1 cellular context compared by ENCODE assay signal in the genomic region with DNA sequence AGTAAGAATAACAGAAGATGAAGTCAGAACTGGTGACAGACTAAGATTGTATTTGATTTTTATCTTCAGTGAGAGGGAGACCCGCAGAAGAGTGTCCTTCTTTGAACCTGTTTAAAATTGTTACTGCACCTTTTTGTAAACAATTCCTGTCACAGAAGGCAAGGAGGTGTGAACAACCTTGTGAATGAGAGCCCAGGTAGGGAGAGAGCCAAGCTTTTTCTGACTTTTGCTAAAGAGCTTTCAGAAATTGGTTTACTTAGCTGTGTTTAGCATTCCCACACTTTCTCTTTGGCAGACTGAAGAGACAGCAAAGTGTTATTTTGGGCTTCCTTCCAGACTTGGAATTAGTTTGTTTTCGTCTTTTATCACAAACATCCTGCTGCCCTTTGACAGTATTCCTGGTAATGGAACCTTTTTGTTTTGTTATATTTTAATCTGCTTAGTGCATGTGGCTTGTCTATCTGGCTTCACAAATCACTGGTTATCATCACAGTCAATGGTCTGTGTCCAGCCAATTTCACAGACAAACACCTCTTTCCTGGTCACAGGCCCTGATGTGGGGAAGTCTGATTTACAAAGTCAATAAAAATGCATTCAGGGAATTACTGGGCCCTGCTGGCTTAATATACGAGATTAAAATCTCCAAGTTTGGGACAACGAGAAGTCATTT.
TF ChIP-seq lines count a peak whose summit lies in the region.

No MANE protein-coding gene starts in this region.

TF ChIP-seq in HEK293, 187 proteins besides CTCF, POLR2A, EP300 and RAD21 (continued from another document and continues in another):
- TF ChIP-seq, protein P1, sequence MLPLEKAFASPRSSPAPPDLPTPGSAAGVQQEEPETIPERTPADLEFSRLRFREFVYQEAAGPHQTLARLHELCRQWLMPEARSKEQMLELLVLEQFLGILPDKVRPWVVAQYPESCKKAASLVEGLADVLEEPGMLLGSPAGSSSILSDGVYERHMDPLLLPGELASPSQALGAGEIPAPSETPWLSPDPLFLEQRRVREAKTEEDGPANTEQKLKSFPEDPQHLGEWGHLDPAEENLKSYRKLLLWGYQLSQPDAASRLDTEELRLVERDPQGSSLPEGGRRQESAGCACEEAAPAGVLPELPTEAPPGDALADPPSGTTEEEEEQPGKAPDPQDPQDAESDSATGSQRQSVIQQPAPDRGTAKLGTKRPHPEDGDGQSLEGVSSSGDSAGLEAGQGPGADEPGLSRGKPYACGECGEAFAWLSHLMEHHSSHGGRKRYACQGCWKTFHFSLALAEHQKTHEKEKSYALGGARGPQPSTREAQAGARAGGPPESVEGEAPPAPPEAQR (tag by site-specific recombination; IDR thresholded peaks at IDR 0.05) = peak; percentile 73; the same call in 1 of the 2 replicates
- TF ChIP-seq ZNF433 (tag by site-specific recombination; IDR thresholded peaks at IDR 0.05; ENCODE audit: low read depth) = no peak
- peak; percentile 99 for TF ChIP-seq OVOL3 (tag by site-specific recombination; IDR thresholded peaks at IDR 0.05)
- no peak for TF ChIP-seq ZNF501 (tag by site-specific recombination; IDR thresholded peaks at IDR 0.05)
- TF ChIP-seq GLI2 (tag by site-specific recombination; IDR thresholded peaks at IDR 0.05; ENCODE audit: borderline replicate concordance, low read depth) = peak; percentile 98
- TF ChIP-seq, protein P2, sequence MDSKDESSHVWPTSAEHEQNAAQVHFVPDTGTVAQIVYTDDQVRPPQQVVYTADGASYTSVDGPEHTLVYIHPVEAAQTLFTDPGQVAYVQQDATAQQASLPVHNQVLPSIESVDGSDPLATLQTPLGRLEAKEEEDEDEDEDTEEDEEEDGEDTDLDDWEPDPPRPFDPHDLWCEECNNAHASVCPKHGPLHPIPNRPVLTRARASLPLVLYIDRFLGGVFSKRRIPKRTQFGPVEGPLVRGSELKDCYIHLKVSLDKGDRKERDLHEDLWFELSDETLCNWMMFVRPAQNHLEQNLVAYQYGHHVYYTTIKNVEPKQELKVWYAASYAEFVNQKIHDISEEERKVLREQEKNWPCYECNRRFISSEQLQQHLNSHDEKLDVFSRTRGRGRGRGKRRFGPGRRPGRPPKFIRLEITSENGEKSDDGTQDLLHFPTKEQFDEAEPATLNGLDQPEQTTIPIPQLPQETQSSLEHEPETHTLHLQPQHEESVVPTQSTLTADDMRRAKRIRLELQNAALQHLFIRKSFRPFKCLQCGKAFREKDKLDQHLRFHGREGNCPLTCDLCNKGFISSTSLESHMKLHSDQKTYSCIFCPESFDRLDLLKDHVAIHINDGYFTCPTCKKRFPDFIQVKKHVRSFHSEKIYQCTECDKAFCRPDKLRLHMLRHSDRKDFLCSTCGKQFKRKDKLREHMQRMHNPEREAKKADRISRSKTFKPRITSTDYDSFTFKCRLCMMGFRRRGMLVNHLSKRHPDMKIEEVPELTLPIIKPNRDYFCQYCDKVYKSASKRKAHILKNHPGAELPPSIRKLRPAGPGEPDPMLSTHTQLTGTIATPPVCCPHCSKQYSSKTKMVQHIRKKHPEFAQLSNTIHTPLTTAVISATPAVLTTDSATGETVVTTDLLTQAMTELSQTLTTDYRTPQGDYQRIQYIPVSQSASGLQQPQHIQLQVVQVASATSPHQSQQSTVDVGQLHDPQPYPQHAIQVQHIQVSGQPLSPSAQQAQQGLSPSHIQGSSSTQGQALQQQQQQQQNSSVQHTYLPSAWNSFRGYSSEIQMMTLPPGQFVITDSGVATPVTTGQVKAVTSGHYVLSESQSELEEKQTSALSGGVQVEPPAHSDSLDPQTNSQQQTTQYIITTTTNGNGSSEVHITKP (tag by site-specific recombination; IDR thresholded peaks at IDR 0.05) = no peak
- TF ChIP-seq, protein P3, sequence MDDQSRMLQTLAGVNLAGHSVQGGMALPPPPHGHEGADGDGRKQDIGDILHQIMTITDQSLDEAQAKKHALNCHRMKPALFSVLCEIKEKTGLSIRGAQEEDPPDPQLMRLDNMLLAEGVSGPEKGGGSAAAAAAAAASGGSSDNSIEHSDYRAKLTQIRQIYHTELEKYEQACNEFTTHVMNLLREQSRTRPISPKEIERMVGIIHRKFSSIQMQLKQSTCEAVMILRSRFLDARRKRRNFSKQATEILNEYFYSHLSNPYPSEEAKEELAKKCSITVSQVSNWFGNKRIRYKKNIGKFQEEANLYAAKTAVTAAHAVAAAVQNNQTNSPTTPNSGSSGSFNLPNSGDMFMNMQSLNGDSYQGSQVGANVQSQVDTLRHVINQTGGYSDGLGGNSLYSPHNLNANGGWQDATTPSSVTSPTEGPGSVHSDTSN (CRISPR knock-in tag; IDR thresholded peaks at IDR 0.05) = no peak
- TF ChIP-seq, protein P4, sequence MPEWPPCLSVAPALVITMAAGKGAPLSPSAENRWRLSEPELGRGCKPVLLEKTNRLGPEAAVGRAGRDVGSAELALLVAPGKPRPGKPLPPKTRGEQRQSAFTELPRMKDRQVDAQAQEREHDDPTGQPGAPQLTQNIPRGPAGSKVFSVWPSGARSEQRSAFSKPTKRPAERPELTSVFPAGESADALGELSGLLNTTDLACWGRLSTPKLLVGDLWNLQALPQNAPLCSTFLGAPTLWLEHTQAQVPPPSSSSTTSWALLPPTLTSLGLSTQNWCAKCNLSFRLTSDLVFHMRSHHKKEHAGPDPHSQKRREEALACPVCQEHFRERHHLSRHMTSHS (tag by site-specific recombination; IDR thresholded peaks at IDR 0.05) = peak; percentile 99
- TF ChIP-seq RBAK (tag by site-specific recombination; IDR thresholded peaks at IDR 0.05) = no peak
- TF ChIP-seq ZFHX2 (tag by site-specific recombination; conservative IDR thresholded peaks at IDR 0.05) = no peak
- TF ChIP-seq, protein P5, sequence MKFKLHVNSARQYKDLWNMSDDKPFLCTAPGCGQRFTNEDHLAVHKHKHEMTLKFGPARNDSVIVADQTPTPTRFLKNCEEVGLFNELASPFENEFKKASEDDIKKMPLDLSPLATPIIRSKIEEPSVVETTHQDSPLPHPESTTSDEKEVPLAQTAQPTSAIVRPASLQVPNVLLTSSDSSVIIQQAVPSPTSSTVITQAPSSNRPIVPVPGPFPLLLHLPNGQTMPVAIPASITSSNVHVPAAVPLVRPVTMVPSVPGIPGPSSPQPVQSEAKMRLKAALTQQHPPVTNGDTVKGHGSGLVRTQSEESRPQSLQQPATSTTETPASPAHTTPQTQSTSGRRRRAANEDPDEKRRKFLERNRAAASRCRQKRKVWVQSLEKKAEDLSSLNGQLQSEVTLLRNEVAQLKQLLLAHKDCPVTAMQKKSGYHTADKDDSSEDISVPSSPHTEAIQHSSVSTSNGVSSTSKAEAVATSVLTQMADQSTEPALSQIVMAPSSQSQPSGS (tag by site-specific recombination; IDR thresholded peaks at IDR 0.05; ENCODE audit: low read depth) = peak; percentile 71
- TF ChIP-seq, protein P6, sequence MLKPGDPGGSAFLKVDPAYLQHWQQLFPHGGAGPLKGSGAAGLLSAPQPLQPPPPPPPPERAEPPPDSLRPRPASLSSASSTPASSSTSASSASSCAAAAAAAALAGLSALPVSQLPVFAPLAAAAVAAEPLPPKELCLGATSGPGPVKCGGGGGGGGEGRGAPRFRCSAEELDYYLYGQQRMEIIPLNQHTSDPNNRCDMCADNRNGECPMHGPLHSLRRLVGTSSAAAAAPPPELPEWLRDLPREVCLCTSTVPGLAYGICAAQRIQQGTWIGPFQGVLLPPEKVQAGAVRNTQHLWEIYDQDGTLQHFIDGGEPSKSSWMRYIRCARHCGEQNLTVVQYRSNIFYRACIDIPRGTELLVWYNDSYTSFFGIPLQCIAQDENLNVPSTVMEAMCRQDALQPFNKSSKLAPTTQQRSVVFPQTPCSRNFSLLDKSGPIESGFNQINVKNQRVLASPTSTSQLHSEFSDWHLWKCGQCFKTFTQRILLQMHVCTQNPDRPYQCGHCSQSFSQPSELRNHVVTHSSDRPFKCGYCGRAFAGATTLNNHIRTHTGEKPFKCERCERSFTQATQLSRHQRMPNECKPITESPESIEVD (tag by site-specific recombination; IDR thresholded peaks at IDR 0.05) = peak; percentile 98
- TF ChIP-seq OSR2 (tag by site-specific recombination; IDR thresholded peaks at IDR 0.05) = peak; percentile 99
- TF ChIP-seq ZNF623 (tag by site-specific recombination; IDR thresholded peaks at IDR 0.05) = no peak
- TF ChIP-seq ZNF426 (tag by site-specific recombination; IDR thresholded peaks at IDR 0.05) = no peak
- peak; percentile 50; the same call in 1 of the 2 replicates for TF ChIP-seq MZF1 (tag by site-specific recombination; IDR thresholded peaks at IDR 0.05; ENCODE audit: borderline replicate concordance)
- no peak for TF ChIP-seq ZNF791 (tag by site-specific recombination; IDR thresholded peaks at IDR 0.05)
- TF ChIP-seq ZBTB8A (tag by site-specific recombination; IDR thresholded peaks at IDR 0.05) = peak; percentile 67
- TF ChIP-seq, protein P7, sequence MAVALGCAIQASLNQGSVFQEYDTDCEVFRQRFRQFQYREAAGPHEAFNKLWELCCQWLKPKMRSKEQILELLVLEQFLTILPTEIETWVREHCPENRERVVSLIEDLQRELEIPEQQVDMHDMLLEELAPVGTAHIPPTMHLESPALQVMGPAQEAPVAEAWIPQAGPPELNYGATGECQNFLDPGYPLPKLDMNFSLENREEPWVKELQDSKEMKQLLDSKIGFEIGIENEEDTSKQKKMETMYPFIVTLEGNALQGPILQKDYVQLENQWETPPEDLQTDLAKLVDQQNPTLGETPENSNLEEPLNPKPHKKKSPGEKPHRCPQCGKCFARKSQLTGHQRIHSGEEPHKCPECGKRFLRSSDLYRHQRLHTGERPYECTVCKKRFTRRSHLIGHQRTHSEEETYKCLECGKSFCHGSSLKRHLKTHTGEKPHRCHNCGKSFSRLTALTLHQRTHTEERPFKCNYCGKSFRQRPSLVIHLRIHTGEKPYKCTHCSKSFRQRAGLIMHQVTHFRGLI (tag by site-specific recombination; IDR thresholded peaks at IDR 0.05) = no peak; the same call in 1 of the 2 replicates
- no peak for TF ChIP-seq SETDB1 (IDR thresholded peaks at IDR 0.05; ENCODE audit: insufficient read length, low read length)
- TF ChIP-seq, protein P8, sequence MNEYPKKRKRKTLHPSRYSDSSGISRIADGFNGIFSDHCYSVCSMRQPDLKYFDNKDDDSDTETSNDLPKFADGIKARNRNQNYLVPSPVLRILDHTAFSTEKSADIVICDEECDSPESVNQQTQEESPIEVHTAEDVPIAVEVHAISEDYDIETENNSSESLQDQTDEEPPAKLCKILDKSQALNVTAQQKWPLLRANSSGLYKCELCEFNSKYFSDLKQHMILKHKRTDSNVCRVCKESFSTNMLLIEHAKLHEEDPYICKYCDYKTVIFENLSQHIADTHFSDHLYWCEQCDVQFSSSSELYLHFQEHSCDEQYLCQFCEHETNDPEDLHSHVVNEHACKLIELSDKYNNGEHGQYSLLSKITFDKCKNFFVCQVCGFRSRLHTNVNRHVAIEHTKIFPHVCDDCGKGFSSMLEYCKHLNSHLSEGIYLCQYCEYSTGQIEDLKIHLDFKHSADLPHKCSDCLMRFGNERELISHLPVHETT (tag by site-specific recombination; IDR thresholded peaks at IDR 0.05) = peak; percentile 90; the same call in 1 of the 2 replicates
- TF ChIP-seq, protein P9, sequence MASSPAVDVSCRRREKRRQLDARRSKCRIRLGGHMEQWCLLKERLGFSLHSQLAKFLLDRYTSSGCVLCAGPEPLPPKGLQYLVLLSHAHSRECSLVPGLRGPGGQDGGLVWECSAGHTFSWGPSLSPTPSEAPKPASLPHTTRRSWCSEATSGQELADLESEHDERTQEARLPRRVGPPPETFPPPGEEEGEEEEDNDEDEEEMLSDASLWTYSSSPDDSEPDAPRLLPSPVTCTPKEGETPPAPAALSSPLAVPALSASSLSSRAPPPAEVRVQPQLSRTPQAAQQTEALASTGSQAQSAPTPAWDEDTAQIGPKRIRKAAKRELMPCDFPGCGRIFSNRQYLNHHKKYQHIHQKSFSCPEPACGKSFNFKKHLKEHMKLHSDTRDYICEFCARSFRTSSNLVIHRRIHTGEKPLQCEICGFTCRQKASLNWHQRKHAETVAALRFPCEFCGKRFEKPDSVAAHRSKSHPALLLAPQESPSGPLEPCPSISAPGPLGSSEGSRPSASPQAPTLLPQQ (tag by site-specific recombination; IDR thresholded peaks at IDR 0.05) = peak; percentile 76
- TF ChIP-seq, protein P10, sequence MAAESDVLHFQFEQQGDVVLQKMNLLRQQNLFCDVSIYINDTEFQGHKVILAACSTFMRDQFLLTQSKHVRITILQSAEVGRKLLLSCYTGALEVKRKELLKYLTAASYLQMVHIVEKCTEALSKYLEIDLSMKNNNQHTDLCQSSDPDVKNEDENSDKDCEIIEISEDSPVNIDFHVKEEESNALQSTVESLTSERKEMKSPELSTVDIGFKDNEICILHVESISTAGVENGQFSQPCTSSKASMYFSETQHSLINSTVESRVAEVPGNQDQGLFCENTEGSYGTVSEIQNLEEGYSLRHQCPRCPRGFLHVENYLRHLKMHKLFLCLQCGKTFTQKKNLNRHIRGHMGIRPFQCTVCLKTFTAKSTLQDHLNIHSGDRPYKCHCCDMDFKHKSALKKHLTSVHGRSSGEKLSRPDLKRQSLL (tag by site-specific recombination; IDR thresholded peaks at IDR 0.05) = no peak
- TF ChIP-seq ZFP3 (tag by site-specific recombination; IDR thresholded peaks at IDR 0.05; ENCODE audit: low read depth) = no peak
- TF ChIP-seq SP2 (tag by site-specific recombination; IDR thresholded peaks at IDR 0.05) = 0 out of 2 replicates have a peak, but pooled peaks have one; percentile 17
- peak; percentile 58 for TF ChIP-seq ZNF2 (tag by site-specific recombination; IDR thresholded peaks at IDR 0.05)
- no peak for TF ChIP-seq ZSCAN16 (tag by site-specific recombination; IDR thresholded peaks at IDR 0.05)
- TF ChIP-seq ZNF416 (tag by site-specific recombination; IDR thresholded peaks at IDR 0.05) = no peak
- TF ChIP-seq ZNF510 (tag by site-specific recombination; IDR thresholded peaks at IDR 0.05; ENCODE audit: insufficient replicate concordance) = no peak
- TF ChIP-seq ZFP69B (tag by site-specific recombination; IDR thresholded peaks at IDR 0.05) = peak; percentile 63; the same call in 1 of the 2 replicates
- no peak for TF ChIP-seq ZNF350 (tag by site-specific recombination; IDR thresholded peaks at IDR 0.05)
- TF ChIP-seq, protein P11, sequence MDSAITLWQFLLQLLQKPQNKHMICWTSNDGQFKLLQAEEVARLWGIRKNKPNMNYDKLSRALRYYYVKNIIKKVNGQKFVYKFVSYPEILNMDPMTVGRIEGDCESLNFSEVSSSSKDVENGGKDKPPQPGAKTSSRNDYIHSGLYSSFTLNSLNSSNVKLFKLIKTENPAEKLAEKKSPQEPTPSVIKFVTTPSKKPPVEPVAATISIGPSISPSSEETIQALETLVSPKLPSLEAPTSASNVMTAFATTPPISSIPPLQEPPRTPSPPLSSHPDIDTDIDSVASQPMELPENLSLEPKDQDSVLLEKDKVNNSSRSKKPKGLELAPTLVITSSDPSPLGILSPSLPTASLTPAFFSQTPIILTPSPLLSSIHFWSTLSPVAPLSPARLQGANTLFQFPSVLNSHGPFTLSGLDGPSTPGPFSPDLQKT (IDR thresholded peaks at IDR 0.05; ENCODE audit: borderline replicate concordance, low read depth, low read length) = no peak
- TF ChIP-seq, protein P12, sequence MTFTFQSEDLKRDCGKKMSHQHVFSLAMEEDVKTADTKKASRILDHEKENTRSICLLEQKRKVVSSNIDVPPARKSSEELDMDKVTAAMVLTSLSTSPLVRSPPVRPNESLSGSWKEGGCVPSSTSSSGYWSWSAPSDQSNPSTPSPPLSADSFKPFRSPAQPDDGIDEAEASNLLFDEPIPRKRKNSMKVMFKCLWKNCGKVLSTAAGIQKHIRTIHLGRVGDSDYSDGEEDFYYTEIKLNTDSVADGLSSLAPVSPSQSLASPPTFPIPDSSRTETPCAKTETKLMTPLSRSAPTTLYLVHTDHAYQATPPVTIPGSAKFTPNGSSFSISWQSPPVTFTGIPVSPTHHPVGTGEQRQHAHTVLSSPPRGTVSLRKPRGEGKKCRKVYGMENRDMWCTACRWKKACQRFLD (tag by site-specific recombination; IDR thresholded peaks at IDR 0.05) = no peak
- TF ChIP-seq ZNF155 (tag by site-specific recombination; IDR thresholded peaks at IDR 0.05) = no peak
- no peak for TF ChIP-seq ZNF112 (tag by site-specific recombination; IDR thresholded peaks at IDR 0.05)
- TF ChIP-seq ZNF555 (tag by site-specific recombination; conservative IDR thresholded peaks at IDR 0.05) = no peak
